ENCODE assay signal across 8 cellular contexts in the genomic region with DNA sequence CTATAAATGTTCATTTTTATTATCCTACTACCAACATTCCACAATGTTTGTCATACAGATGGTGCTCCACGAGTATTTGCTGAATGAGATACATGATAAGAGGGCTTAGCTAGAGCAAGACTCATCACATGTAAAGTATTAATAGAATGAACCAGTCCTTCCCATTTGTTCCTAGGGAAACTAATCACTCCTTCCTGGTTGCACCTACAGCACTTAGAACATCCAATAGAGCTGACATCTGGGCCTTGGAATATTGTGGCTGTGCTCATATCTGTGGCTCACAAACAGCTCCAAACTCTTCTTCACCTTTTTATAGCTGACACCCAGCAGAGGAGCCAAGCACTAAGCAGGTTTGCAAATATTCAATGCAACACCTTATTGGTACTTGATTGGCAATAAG.
"Had no signal": no experiment of that assay in that cellular context is flagged by ENCODE, and none has a peak within 500 bp of the region (broad histone marks: within the 10 kb centered on the region; RNA-seq: fewer than 3 reads in every experiment).

No MANE protein-coding gene starts in this region.

- H3K27ac ChIP-seq: HL-60 had no signal

- H3K4me3 ChIP-seq: GM23338 had no signal

- H2AFZ ChIP-seq: GM23338 had no signal

- H3K4me1 Mint-ChIP-seq: GM23338, H9, IgD-negative memory B cell had no signal

- H3K4me2 ChIP-seq: GM23338 had no signal

- H3K4me3 Mint-ChIP-seq: GM23338, H9, IgD-negative memory B cell had no signal

- DNase-seq: H9, HCEC 1CT had no signal

- FAIRE-seq: H1, H54, HepG2 had no signal

- H3K27ac Mint-ChIP-seq: GM23338, IgD-negative memory B cell had no signal
